In the genomic region with DNA sequence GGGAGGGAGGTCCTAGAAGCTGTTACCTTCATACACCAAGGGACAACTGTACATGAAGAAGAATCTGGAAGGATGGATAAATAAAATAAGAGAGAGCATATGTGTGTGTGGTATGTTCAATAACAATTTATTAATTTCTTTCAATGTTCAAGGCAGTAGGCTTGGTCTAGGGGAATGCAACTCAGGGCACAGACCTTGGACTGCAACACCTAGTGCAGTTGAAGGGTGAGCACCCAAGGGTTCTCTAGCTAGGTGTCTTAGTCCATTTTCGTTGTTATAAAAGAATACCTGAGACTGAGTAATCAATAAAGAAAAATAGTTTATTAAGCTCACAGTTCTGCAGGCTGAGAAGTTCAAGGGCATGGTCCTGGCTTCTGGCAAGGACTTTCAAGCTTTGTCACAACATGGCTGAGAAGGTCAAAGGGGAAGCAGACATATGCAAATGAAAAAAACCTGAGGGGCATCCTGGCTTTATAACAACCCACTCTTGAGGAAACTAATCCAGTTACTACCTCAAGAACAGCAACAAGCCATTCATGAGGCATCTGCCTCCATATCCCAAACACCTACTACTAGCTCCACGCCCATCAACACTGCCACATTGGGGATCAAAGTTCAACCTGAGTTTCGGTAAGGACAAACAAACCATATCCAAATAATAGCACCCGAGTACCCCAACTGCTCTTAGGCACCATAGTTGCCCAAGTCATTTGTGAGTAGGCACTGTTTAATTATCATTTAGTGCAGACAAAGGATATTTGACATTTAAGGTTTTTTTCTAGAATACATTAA, we compare ENCODE assay signal across 1 cellular context.
TF ChIP-seq lines count a peak whose summit lies in the region.

No MANE protein-coding gene starts in this region.

TF ChIP-seq in HepG2, 621 proteins besides CTCF, POLR2A, EP300 and RAD21 (continued from another document and continues in another):
- TF ChIP-seq ZNF576 (CRISPR knock-in tag; IDR thresholded peaks at IDR 0.05) (no peak), ZC3H4 (CRISPR knock-in tag; IDR thresholded peaks at IDR 0.05; ENCODE audit: borderline replicate concordance) (no peak), GABPB1 (CRISPR knock-in tag; IDR thresholded peaks at IDR 0.05) (no peak), MED8 (CRISPR knock-in tag; IDR thresholded peaks at IDR 0.05; ENCODE audit: insufficient replicate concordance) (no peak), THYN1 (CRISPR knock-in tag; IDR thresholded peaks at IDR 0.05; ENCODE audit: borderline replicate concordance, low read depth) (no peak), ZNF205 (CRISPR knock-in tag; IDR thresholded peaks at IDR 0.05) (no peak), SOX13 (IDR thresholded peaks at IDR 0.05) (no peak), SOX13 (CRISPR knock-in tag; conservative IDR thresholded peaks at IDR 0.05 in 1 of 2, IDR thresholded peaks at IDR 0.05 in 1 of 2) (peak in 1 of 2 experiments; percentile 39; a peak in 1 of 4 replicates), SMARCE1 (IDR thresholded peaks at IDR 0.05; ENCODE audit: borderline replicate concordance) (no peak), SCMH1 (CRISPR knock-in tag; IDR thresholded peaks at IDR 0.05; ENCODE audit: borderline replicate concordance) (no peak), NFKBIZ (CRISPR knock-in tag; IDR thresholded peaks at IDR 0.05) (no peak), ZNF644 (CRISPR knock-in tag; IDR thresholded peaks at IDR 0.05; ENCODE audit: low read depth) (peak; percentile 96), ELF3 (CRISPR knock-in tag; IDR thresholded peaks at IDR 0.05) (no peak), SP5 (CRISPR knock-in tag; IDR thresholded peaks at IDR 0.05; ENCODE audit: borderline replicate concordance, low read depth) (0 out of 2 replicates have a peak, but pooled peaks have one; percentile 8), HMGA1 (CRISPR knock-in tag; conservative IDR thresholded peaks at IDR 0.05) (no peak), DNMT3B (CRISPR knock-in tag; conservative IDR thresholded peaks at IDR 0.05) (no peak), HNF4A (CRISPR knock-in tag; IDR thresholded peaks at IDR 0.05) (peak; percentile 86), ZNF614 (CRISPR knock-in tag; IDR thresholded peaks at IDR 0.05; ENCODE audit: borderline replicate concordance) (no peak), SP2 (CRISPR knock-in tag; IDR thresholded peaks at IDR 0.05) (no peak), RFX5 (IDR thresholded peaks at IDR 0.05; ENCODE audit: low read depth, low read length) (no peak), POGZ (CRISPR knock-in tag; IDR thresholded peaks at IDR 0.05) (peak; percentile 61; the same call in 1 of the 2 replicates), ZNF589 (CRISPR knock-in tag; conservative IDR thresholded peaks at IDR 0.05) (no peak), FOSL2 (CRISPR knock-in tag; IDR thresholded peaks at IDR 0.05) (no peak), RARG (CRISPR knock-in tag; IDR thresholded peaks at IDR 0.05; ENCODE audit: low read depth) (no peak), ZNF282 (IDR thresholded peaks at IDR 0.05; ENCODE audit: partially characterized antibody) (no peak), ZNF160 (CRISPR knock-in tag; IDR thresholded peaks at IDR 0.05) (no peak), ZKSCAN5 (CRISPR knock-in tag; IDR thresholded peaks at IDR 0.05) (no peak), ZNF790 (CRISPR knock-in tag; IDR thresholded peaks at IDR 0.05; ENCODE audit: borderline replicate concordance) (no peak), ETV5 (CRISPR knock-in tag; IDR thresholded peaks at IDR 0.05; ENCODE audit: borderline replicate concordance) (no peak), ZNF660 (CRISPR knock-in tag; IDR thresholded peaks at IDR 0.05; ENCODE audit: borderline replicate concordance, low read depth) (no peak), ZNF543 (CRISPR knock-in tag; IDR thresholded peaks at IDR 0.05) (no peak), ZFP90 (CRISPR knock-in tag; IDR thresholded peaks at IDR 0.05; ENCODE audit: borderline replicate concordance) (no peak), ZNF207 (IDR thresholded peaks at IDR 0.05; ENCODE audit: borderline replicate concordance) (no peak), ZMYM4 (CRISPR knock-in tag; IDR thresholded peaks at IDR 0.05) (peak; percentile 67), ZBTB34 (CRISPR knock-in tag; IDR thresholded peaks at IDR 0.05) (peak; percentile 66; the same call in 1 of the 2 replicates), NCOR1 (IDR thresholded peaks at IDR 0.05; ENCODE audit: borderline replicate concordance, low read length) (peak; percentile 31; the same call in 1 of the 2 replicates), PTBP1 (IDR thresholded peaks at IDR 0.05; ENCODE audit: low read depth, low read length, poor library complexity, severe bottlenecking) (no peak), ZNF749 (CRISPR knock-in tag; IDR thresholded peaks at IDR 0.05; ENCODE audit: borderline replicate concordance) (no peak), BATF2 (CRISPR knock-in tag; IDR thresholded peaks at IDR 0.05) (no peak), ISL2 (CRISPR knock-in tag; IDR thresholded peaks at IDR 0.05) (no peak), ZNF224 (CRISPR knock-in tag; IDR thresholded peaks at IDR 0.05) (no peak), ZNF616 (CRISPR knock-in tag; IDR thresholded peaks at IDR 0.05; ENCODE audit: low read depth) (no peak), AGO2 (optimal IDR thresholded peaks at IDR 0.05; ENCODE audit: low read depth, low read length) (peak; percentile 41), NCOA5 (CRISPR knock-in tag; IDR thresholded peaks at IDR 0.05) (no peak), ZFP62 (CRISPR knock-in tag; IDR thresholded peaks at IDR 0.05) (no peak), ZNF12 (CRISPR knock-in tag; IDR thresholded peaks at IDR 0.05) (no peak), CCAR2 (optimal IDR thresholded peaks at IDR 0.05; ENCODE audit: low read depth, low read length) (no peak), ZNF747 (CRISPR knock-in tag; IDR thresholded peaks at IDR 0.05; ENCODE audit: borderline replicate concordance) (peak; percentile 56; the same call in 1 of the 2 replicates), ZNF792 (CRISPR knock-in tag; IDR thresholded peaks at IDR 0.05) (no peak), KAT8 (CRISPR knock-in tag; IDR thresholded peaks at IDR 0.05) (0 out of 2 replicates have a peak, but pooled peaks have one; percentile 21), KLF11 (CRISPR knock-in tag; IDR thresholded peaks at IDR 0.05) (no peak), TBX2 (CRISPR knock-in tag; IDR thresholded peaks at IDR 0.05; ENCODE audit: borderline replicate concordance) (no peak)
- TF ChIP-seq, protein P1, sequence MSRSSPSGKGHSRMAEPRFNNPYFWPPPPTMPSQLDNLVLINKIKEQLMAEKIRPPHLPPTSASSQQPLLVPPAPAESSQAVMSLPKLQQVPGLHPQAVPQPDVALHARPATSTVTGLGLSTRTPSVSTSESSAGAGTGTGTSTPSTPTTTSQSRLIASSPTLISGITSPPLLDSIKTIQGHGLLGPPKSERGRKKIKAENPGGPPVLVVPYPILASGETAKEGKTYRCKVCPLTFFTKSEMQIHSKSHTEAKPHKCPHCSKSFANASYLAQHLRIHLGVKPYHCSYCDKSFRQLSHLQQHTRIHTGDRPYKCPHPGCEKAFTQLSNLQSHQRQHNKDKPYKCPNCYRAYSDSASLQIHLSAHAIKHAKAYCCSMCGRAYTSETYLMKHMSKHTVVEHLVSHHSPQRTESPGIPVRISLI (CRISPR knock-in tag; IDR thresholded peaks at IDR 0.05; ENCODE audit: borderline replicate concordance) = no peak
- TF ChIP-seq, protein P2, sequence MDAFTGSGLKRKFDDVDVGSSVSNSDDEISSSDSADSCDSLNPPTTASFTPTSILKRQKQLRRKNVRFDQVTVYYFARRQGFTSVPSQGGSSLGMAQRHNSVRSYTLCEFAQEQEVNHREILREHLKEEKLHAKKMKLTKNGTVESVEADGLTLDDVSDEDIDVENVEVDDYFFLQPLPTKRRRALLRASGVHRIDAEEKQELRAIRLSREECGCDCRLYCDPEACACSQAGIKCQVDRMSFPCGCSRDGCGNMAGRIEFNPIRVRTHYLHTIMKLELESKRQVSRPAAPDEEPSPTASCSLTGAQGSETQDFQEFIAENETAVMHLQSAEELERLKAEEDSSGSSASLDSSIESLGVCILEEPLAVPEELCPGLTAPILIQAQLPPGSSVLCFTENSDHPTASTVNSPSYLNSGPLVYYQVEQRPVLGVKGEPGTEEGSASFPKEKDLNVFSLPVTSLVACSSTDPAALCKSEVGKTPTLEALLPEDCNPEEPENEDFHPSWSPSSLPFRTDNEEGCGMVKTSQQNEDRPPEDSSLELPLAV (CRISPR knock-in tag; conservative IDR thresholded peaks at IDR 0.05; ENCODE audit: low read depth) = no peak
- TF ChIP-seq, protein P3, sequence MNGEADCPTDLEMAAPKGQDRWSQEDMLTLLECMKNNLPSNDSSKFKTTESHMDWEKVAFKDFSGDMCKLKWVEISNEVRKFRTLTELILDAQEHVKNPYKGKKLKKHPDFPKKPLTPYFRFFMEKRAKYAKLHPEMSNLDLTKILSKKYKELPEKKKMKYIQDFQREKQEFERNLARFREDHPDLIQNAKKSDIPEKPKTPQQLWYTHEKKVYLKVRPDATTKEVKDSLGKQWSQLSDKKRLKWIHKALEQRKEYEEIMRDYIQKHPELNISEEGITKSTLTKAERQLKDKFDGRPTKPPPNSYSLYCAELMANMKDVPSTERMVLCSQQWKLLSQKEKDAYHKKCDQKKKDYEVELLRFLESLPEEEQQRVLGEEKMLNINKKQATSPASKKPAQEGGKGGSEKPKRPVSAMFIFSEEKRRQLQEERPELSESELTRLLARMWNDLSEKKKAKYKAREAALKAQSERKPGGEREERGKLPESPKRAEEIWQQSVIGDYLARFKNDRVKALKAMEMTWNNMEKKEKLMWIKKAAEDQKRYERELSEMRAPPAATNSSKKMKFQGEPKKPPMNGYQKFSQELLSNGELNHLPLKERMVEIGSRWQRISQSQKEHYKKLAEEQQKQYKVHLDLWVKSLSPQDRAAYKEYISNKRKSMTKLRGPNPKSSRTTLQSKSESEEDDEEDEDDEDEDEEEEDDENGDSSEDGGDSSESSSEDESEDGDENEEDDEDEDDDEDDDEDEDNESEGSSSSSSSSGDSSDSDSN (CRISPR knock-in tag; IDR thresholded peaks at IDR 0.05) = no peak
- TF ChIP-seq, protein P4, sequence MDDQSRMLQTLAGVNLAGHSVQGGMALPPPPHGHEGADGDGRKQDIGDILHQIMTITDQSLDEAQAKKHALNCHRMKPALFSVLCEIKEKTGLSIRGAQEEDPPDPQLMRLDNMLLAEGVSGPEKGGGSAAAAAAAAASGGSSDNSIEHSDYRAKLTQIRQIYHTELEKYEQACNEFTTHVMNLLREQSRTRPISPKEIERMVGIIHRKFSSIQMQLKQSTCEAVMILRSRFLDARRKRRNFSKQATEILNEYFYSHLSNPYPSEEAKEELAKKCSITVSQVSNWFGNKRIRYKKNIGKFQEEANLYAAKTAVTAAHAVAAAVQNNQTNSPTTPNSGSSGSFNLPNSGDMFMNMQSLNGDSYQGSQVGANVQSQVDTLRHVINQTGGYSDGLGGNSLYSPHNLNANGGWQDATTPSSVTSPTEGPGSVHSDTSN (CRISPR knock-in tag; IDR thresholded peaks at IDR 0.05; ENCODE audit: borderline replicate concordance) = no peak
- TF ChIP-seq, protein P5, sequence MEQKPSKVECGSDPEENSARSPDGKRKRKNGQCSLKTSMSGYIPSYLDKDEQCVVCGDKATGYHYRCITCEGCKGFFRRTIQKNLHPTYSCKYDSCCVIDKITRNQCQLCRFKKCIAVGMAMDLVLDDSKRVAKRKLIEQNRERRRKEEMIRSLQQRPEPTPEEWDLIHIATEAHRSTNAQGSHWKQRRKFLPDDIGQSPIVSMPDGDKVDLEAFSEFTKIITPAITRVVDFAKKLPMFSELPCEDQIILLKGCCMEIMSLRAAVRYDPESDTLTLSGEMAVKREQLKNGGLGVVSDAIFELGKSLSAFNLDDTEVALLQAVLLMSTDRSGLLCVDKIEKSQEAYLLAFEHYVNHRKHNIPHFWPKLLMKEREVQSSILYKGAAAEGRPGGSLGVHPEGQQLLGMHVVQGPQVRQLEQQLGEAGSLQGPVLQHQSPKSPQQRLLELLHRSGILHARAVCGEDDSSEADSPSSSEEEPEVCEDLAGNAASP (CRISPR knock-in tag; IDR thresholded peaks at IDR 0.05; ENCODE audit: borderline replicate concordance) = no peak
- TF ChIP-seq, protein P6, sequence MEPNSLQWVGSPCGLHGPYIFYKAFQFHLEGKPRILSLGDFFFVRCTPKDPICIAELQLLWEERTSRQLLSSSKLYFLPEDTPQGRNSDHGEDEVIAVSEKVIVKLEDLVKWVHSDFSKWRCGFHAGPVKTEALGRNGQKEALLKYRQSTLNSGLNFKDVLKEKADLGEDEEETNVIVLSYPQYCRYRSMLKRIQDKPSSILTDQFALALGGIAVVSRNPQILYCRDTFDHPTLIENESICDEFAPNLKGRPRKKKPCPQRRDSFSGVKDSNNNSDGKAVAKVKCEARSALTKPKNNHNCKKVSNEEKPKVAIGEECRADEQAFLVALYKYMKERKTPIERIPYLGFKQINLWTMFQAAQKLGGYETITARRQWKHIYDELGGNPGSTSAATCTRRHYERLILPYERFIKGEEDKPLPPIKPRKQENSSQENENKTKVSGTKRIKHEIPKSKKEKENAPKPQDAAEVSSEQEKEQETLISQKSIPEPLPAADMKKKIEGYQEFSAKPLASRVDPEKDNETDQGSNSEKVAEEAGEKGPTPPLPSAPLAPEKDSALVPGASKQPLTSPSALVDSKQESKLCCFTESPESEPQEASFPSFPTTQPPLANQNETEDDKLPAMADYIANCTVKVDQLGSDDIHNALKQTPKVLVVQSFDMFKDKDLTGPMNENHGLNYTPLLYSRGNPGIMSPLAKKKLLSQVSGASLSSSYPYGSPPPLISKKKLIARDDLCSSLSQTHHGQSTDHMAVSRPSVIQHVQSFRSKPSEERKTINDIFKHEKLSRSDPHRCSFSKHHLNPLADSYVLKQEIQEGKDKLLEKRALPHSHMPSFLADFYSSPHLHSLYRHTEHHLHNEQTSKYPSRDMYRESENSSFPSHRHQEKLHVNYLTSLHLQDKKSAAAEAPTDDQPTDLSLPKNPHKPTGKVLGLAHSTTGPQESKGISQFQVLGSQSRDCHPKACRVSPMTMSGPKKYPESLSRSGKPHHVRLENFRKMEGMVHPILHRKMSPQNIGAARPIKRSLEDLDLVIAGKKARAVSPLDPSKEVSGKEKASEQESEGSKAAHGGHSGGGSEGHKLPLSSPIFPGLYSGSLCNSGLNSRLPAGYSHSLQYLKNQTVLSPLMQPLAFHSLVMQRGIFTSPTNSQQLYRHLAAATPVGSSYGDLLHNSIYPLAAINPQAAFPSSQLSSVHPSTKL (CRISPR knock-in tag; IDR thresholded peaks at IDR 0.05) = peak; percentile 39; the same call in 1 of the 2 replicates
